1 cellular context compared by ENCODE assay signal in the genomic region with DNA sequence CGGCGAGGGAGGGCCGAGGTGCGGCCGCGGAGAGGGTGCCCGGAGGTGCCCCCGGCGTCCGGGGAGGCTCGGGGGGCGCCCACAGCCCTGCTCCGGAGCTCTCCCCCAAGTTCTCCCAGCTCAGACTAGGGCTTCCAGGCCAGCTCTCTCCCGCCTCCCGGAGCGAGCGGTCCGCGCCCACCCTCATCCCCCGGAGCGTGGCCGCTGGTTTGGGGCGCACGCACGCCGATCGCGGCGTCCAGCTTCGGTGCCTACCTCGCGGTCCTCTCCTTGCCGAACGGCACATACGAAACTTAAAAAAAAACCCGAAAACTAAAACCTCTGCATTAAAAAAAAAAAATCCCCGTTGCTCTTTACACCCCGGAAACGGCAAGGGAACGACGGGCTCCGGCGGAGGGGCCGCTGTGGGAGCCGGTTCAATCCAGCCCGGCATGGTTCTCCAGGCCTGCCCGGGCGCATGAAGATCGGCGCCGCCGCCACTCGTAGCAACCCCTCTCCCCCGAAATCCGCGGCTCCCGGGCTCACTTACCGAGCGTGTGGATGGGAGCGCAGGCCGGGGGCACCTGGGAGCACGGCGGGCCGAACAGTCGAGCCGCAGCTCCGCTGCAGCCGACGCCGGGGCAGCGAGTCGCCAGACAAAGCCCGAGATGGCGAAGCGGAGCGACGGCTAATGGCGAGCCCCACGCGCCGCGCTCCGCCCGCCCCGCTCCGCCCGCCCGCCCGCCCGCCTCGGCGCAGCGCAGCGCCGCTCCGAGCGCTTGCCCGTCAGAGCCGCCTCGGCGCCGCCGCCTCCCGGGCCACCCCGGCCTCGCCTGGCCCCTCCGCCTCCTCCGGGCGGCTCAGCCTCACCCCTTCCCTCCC.
TF ChIP-seq lines count a peak whose summit lies in the region.

No MANE protein-coding gene starts in this region.

TF ChIP-seq in HEK293, 187 proteins besides CTCF, POLR2A, EP300 and RAD21 (continued from another document and continues in another):
- peak; percentile 91 for TF ChIP-seq ZBTB17 (tag by site-specific recombination; IDR thresholded peaks at IDR 0.05)
- no peak for TF ChIP-seq ZNF658 (tag by site-specific recombination; IDR thresholded peaks at IDR 0.05)
- TF ChIP-seq KLF16 (tag by site-specific recombination; IDR thresholded peaks at IDR 0.05), result no peak
- TF ChIP-seq BCL11A (tag by site-specific recombination; IDR thresholded peaks at IDR 0.05; ENCODE audit: low read depth), result no peak; the same call in 1 of the 2 replicates
- peak; percentile 72 for TF ChIP-seq GLIS1 (tag by site-specific recombination; IDR thresholded peaks at IDR 0.05)
- no peak; the same call in 1 of the 2 replicates for TF ChIP-seq MEIS1 (CRISPR knock-in tag; IDR thresholded peaks at IDR 0.05; ENCODE audit: borderline replicate concordance)
- TF ChIP-seq PBX3 (CRISPR knock-in tag; IDR thresholded peaks at IDR 0.05), result peak; percentile 60; the same call in 1 of the 2 replicates
- peak; percentile 31; the same call in 1 of the 2 replicates for TF ChIP-seq KLF8 (tag by site-specific recombination; IDR thresholded peaks at IDR 0.05)
- TF ChIP-seq, protein P1, sequence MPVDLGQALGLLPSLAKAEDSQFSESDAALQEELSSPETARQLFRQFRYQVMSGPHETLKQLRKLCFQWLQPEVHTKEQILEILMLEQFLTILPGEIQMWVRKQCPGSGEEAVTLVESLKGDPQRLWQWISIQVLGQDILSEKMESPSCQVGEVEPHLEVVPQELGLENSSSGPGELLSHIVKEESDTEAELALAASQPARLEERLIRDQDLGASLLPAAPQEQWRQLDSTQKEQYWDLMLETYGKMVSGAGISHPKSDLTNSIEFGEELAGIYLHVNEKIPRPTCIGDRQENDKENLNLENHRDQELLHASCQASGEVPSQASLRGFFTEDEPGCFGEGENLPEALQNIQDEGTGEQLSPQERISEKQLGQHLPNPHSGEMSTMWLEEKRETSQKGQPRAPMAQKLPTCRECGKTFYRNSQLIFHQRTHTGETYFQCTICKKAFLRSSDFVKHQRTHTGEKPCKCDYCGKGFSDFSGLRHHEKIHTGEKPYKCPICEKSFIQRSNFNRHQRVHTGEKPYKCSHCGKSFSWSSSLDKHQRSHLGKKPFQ (tag by site-specific recombination; IDR thresholded peaks at IDR 0.05), result no peak
- TF ChIP-seq, protein P2, sequence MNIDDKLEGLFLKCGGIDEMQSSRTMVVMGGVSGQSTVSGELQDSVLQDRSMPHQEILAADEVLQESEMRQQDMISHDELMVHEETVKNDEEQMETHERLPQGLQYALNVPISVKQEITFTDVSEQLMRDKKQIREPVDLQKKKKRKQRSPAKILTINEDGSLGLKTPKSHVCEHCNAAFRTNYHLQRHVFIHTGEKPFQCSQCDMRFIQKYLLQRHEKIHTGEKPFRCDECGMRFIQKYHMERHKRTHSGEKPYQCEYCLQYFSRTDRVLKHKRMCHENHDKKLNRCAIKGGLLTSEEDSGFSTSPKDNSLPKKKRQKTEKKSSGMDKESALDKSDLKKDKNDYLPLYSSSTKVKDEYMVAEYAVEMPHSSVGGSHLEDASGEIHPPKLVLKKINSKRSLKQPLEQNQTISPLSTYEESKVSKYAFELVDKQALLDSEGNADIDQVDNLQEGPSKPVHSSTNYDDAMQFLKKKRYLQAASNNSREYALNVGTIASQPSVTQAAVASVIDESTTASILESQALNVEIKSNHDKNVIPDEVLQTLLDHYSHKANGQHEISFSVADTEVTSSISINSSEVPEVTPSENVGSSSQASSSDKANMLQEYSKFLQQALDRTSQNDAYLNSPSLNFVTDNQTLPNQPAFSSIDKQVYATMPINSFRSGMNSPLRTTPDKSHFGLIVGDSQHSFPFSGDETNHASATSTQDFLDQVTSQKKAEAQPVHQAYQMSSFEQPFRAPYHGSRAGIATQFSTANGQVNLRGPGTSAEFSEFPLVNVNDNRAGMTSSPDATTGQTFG (tag by site-specific recombination; IDR thresholded peaks at IDR 0.05; ENCODE audit: borderline replicate concordance), result no peak
- TF ChIP-seq ZBTB26 (tag by site-specific recombination; optimal IDR thresholded peaks at IDR 0.05), result peak; percentile 75
- no peak for TF ChIP-seq ZNF610 (tag by site-specific recombination; IDR thresholded peaks at IDR 0.05; ENCODE audit: borderline replicate concordance)
- TF ChIP-seq ZNF10 (tag by site-specific recombination; IDR thresholded peaks at IDR 0.05), result no peak
- peak; percentile 94 for TF ChIP-seq ZBTB8A (tag by site-specific recombination; IDR thresholded peaks at IDR 0.05)
- TF ChIP-seq ZNF670 (tag by site-specific recombination; IDR thresholded peaks at IDR 0.05; ENCODE audit: low read depth), result no peak
- TF ChIP-seq ZNF777 (tag by site-specific recombination; IDR thresholded peaks at IDR 0.05; ENCODE audit: borderline replicate concordance), result no peak
- peak; percentile 83 for TF ChIP-seq ZNF335 (tag by site-specific recombination; conservative IDR thresholded peaks at IDR 0.05)
- TF ChIP-seq ZNF580 (tag by site-specific recombination; IDR thresholded peaks at IDR 0.05), result no peak
- peak; percentile 74 for TF ChIP-seq ZNF76 (tag by site-specific recombination; IDR thresholded peaks at IDR 0.05; ENCODE audit: borderline replicate concordance, low read depth)
- TF ChIP-seq, protein P3, sequence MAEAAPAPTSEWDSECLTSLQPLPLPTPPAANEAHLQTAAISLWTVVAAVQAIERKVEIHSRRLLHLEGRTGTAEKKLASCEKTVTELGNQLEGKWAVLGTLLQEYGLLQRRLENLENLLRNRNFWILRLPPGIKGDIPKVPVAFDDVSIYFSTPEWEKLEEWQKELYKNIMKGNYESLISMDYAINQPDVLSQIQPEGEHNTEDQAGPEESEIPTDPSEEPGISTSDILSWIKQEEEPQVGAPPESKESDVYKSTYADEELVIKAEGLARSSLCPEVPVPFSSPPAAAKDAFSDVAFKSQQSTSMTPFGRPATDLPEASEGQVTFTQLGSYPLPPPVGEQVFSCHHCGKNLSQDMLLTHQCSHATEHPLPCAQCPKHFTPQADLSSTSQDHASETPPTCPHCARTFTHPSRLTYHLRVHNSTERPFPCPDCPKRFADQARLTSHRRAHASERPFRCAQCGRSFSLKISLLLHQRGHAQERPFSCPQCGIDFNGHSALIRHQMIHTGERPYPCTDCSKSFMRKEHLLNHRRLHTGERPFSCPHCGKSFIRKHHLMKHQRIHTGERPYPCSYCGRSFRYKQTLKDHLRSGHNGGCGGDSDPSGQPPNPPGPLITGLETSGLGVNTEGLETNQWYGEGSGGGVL (tag by site-specific recombination; IDR thresholded peaks at IDR 0.05), result no peak
- no peak for TF ChIP-seq HOXD13 (CRISPR knock-in tag; IDR thresholded peaks at IDR 0.05; ENCODE audit: borderline replicate concordance)
- TF ChIP-seq ZNF221 (tag by site-specific recombination; IDR thresholded peaks at IDR 0.05; ENCODE audit: borderline replicate concordance), result no peak
- TF ChIP-seq ZSCAN18 (tag by site-specific recombination; IDR thresholded peaks at IDR 0.05), result no peak
- TF ChIP-seq ZNF558 (tag by site-specific recombination; IDR thresholded peaks at IDR 0.05), result no peak
- no peak for TF ChIP-seq ZNF701 (tag by site-specific recombination; IDR thresholded peaks at IDR 0.05)
- TF ChIP-seq, protein P4, sequence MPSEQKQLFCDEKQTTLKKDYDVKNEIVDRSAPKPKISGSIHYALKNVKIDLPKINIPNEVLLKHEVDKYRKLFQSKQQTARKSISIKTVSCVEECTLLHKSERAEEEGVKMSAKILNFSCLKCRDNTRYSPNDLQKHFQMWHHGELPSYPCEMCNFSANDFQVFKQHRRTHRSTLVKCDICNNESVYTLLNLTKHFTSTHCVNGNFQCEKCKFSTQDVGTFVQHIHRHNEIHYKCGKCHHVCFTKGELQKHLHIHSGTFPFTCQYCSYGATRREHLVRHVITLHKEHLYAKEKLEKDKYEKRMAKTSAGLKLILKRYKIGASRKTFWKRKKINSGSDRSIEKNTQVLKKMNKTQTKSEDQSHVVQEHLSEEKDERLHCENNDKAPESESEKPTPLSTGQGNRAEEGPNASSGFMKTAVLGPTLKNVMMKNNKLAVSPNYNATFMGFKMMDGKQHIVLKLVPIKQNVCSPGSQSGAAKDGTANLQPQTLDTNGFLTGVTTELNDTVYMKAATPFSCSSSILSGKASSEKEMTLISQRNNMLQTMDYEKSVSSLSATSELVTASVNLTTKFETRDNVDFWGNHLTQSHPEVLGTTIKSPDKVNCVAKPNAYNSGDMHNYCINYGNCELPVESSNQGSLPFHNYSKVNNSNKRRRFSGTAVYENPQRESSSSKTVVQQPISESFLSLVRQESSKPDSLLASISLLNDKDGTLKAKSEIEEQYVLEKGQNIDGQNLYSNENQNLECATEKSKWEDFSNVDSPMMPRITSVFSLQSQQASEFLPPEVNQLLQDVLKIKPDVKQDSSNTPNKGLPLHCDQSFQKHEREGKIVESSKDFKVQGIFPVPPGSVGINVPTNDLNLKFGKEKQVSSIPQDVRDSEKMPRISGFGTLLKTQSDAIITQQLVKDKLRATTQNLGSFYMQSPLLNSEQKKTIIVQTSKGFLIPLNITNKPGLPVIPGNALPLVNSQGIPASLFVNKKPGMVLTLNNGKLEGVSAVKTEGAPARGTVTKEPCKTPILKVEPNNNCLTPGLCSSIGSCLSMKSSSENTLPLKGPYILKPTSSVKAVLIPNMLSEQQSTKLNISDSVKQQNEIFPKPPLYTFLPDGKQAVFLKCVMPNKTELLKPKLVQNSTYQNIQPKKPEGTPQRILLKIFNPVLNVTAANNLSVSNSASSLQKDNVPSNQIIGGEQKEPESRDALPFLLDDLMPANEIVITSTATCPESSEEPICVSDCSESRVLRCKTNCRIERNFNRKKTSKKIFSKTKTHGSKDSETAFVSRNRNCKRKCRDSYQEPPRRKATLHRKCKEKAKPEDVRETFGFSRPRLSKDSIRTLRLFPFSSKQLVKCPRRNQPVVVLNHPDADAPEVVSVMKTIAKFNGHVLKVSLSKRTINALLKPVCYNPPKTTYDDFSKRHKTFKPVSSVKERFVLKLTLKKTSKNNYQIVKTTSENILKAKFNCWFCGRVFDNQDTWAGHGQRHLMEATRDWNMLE (tag by site-specific recombination; conservative IDR thresholded peaks at IDR 0.05; ENCODE audit: low read depth), result no peak
- no peak for TF ChIP-seq ZNF19 (tag by site-specific recombination; IDR thresholded peaks at IDR 0.05; ENCODE audit: low read depth)
- no peak for TF ChIP-seq ZSCAN16 (tag by site-specific recombination; IDR thresholded peaks at IDR 0.05)
- peak; percentile 78 for TF ChIP-seq ZNF2 (tag by site-specific recombination; IDR thresholded peaks at IDR 0.05)
- peak; percentile 81 for TF ChIP-seq GLIS2 (tag by site-specific recombination; IDR thresholded peaks at IDR 0.05)
- TF ChIP-seq, protein P5, sequence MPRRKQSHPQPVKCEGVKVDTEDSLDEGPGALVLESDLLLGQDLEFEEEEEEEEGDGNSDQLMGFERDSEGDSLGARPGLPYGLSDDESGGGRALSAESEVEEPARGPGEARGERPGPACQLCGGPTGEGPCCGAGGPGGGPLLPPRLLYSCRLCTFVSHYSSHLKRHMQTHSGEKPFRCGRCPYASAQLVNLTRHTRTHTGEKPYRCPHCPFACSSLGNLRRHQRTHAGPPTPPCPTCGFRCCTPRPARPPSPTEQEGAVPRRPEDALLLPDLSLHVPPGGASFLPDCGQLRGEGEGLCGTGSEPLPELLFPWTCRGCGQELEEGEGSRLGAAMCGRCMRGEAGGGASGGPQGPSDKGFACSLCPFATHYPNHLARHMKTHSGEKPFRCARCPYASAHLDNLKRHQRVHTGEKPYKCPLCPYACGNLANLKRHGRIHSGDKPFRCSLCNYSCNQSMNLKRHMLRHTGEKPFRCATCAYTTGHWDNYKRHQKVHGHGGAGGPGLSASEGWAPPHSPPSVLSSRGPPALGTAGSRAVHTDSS (tag by site-specific recombination; IDR thresholded peaks at IDR 0.05), result no peak
- TF ChIP-seq AEBP2 (tag by site-specific recombination; IDR thresholded peaks at IDR 0.05; ENCODE audit: borderline replicate concordance), result no peak
- TF ChIP-seq EGR2 (tag by site-specific recombination; IDR thresholded peaks at IDR 0.05; ENCODE audit: low read depth), result no peak
- TF ChIP-seq GFI1B (tag by site-specific recombination; IDR thresholded peaks at IDR 0.05), result no peak
- 0 out of 2 replicates have a peak, but pooled peaks have one; percentile 29 for TF ChIP-seq ZFP69B (tag by site-specific recombination; IDR thresholded peaks at IDR 0.05)
- TF ChIP-seq ZNF341 (tag by site-specific recombination; IDR thresholded peaks at IDR 0.05; ENCODE audit: low read depth), result peak; percentile 46; the same call in 1 of the 2 replicates
- TF ChIP-seq ZNF843 (tag by site-specific recombination; IDR thresholded peaks at IDR 0.05), result no peak
